ENCODE assay signal across 27 cellular contexts in genomic region chr3:166471074-166471753, GRCh38.
"Had no signal": no experiment of that assay in that cellular context is flagged by ENCODE, and none has a peak within 500 bp of the region (broad histone marks: within the 10 kb centered on the region; RNA-seq: fewer than 3 reads in every experiment).

No MANE protein-coding gene starts in this region.

- H3K36me3 Mint-ChIP-seq: activated naive CD8-positive, alpha-beta T cell; brain; naive B cell had no signal

- H3K9me3 Mint-ChIP-seq: brain had no signal

- H3K4me3 ChIP-seq: coronary artery, dorsolateral prefrontal cortex, gastroesophageal sphincter, hepatocyte, suprapubic skin, tibial artery, upper lobe of right lung had no signal

- H3K27ac ChIP-seq: coronary artery, dorsolateral prefrontal cortex, gastroesophageal sphincter, hepatocyte, parathyroid adenoma, suprapubic skin, tibial artery, upper lobe of right lung, VCaP had no signal

- H3K4me1 Mint-ChIP-seq: brain, naive B cell had no signal

- H3K27ac Mint-ChIP-seq: activated naive CD8-positive, alpha-beta T cell; brain; naive B cell had no signal

- H3K9me3 ChIP-seq: gastroesophageal sphincter, suprapubic skin, tibial artery, upper lobe of right lung had no signal

- H3K4me3 Mint-ChIP-seq: activated naive CD8-positive, alpha-beta T cell; brain; naive B cell had no signal

- H3K27me3 ChIP-seq: gastroesophageal sphincter, hepatocyte, suprapubic skin, tibial artery, upper lobe of right lung had no signal

- DNase-seq: activated CD4-positive, alpha-beta T cell treated with anti-CD3 and anti-CD28 coated beads for 4 hours; activated CD4-positive, alpha-beta T cell treated with anti-CD3 and anti-CD28 coated beads, Interleukin-2, amount 50 U/mL, for 4 hours; activated effector memory CD4-positive, alpha-beta T cell treated with Interleukin-2 at 50 U/mL for 16 hours; activated naive CD4-positive, alpha-beta T cell treated with Interleukin-2 at 50 U/mL for 16 hours; aorta; dorsolateral prefrontal cortex; effector memory CD4-positive, alpha-beta T cell; islet precursor cell; left colon; mammary epithelial cell; naive B cell; nucleus accumbens; right cardiac atrium; stimulated activated CD4-positive, alpha-beta T cell treated with anti-CD3 and anti-CD28 coated beads, Interleukin-15, amount 100 ng/mL, for 24 hours; stimulated activated CD4-positive, alpha-beta T cell treated with anti-CD3 and anti-CD28 coated beads, Interleukin-2, amount 100 ng/mL, for 24 hours; stimulated activated naive CD4-positive, alpha-beta T cell; T-helper 9 cell; tibial artery; upper lobe of right lung had no signal

- H3K27me3 Mint-ChIP-seq: activated naive CD8-positive, alpha-beta T cell; brain; naive B cell had no signal

- ATAC-seq: gastroesophageal sphincter, left colon, right cardiac atrium, upper lobe of right lung had no signal

- H3K4me1 ChIP-seq: gastroesophageal sphincter, parathyroid adenoma, suprapubic skin, tibial artery, upper lobe of right lung had no signal

- H3K36me3 ChIP-seq: gastroesophageal sphincter, suprapubic skin, tibial artery, upper lobe of right lung had no signal
